In the genomic region with DNA sequence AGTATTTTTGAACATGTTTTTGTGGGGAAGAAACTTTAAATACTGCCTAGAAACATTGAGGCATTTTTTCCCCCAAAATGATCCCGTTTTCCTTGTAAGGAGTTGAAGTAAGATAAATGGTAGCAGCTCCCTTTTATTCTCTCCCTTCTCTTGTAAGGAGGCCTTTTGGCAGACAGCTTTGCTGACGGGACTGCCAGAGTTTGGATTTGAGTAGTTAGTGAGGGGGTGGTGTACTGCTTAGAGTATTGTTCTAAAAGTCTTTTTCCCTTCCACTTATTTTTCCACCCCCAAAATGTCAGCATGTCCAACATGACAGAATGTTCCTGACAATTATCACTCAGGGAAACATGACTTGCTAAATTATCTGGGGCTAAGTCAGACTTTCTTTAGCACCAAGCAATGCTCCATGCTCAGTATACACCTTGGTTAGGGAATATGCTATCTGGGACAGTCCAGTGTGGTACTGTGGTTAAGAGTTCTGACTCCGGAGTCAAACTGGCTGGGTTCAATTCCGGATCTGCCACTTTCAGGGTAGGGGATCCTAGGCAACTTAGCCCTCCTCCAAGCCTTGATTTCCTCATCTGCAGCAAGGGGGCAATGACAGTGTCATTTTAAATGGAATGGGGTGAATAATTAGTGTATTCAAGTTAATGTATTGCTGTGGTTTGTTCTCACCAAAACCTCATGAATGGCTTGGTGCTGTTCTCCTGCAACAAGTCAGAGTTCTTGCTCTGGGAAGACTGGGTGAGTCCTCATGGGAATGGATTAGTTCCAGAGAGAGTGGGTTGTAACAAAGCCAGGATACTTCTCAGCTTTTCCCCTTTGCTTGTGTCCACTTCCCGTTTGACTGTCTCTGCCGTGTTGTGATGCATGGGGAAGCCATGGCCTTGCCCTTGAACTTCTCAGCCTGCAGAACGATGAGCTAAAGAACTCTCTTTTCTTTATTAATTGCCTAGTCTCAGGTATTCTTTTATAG, we compare ENCODE assay signal across 11 cellular contexts.
DNase-seq lines count a peak whose midpoint lies in the region; ATAC-seq and TF ChIP-seq lines count a peak whose summit lies in the region.
"Had no signal": no experiment of that assay in that cellular context is flagged by ENCODE, and none has a peak within 500 bp of the region (broad histone marks: within the 10 kb centered on the region; RNA-seq: fewer than 3 reads in every experiment).

No MANE protein-coding gene starts in this region.

- no peak overlapping the region for H3K27ac Mint-ChIP-seq in immature natural killer cell
- H3K27ac Mint-ChIP-seq: effector memory CD8-positive, alpha-beta T cell had no signal

- peaks cover 0 to 1% (median 0%) of the 10 kb centered on the region in 3 donors for H3K27me3 Mint-ChIP-seq in immature natural killer cell (ENCODE audit: low read depth in 3 of 3)

- H3K27me3 ChIP-seq in esophagus muscularis mucosa (no peaks in the 10 kb centered on the region), muscle layer of duodenum (ENCODE audit: low read depth, low read length) (no peaks in the 10 kb centered on the region), upper lobe of right lung (no peaks in the 10 kb centered on the region)

- no peaks in the 10 kb centered on the region for H3K36me3 Mint-ChIP-seq in immature natural killer cell

- TF ChIP-seq EP300 in esophagus muscularis mucosa (IDR thresholded peaks at IDR 0.05) = no peak

- H3K4me1 Mint-ChIP-seq in immature natural killer cell = peaks cover 5 to 16% of the 10 kb centered on the region in 2 donors

- no peak overlapping the region for H3K4me3 ChIP-seq in esophagus muscularis mucosa
- no peak overlapping the region for H3K4me3 ChIP-seq in muscle layer of duodenum (ENCODE audit: low read depth in 1 of 2, low read length in 2 of 2)
- no peak overlapping the region for H3K4me3 ChIP-seq in upper lobe of right lung

- no peak overlapping the region for H3K4me3 Mint-ChIP-seq in immature natural killer cell
- H3K4me3 Mint-ChIP-seq: effector memory CD8-positive, alpha-beta T cell had no signal

- H3K36me3 ChIP-seq in esophagus muscularis mucosa = no peaks in the 10 kb centered on the region
- H3K36me3 ChIP-seq in muscle layer of duodenum (ENCODE audit: control insufficient read depth in 1 of 2, insufficient read depth in 2 of 2, low read length in 2 of 2) = no peaks in the 10 kb centered on the region
- H3K36me3 ChIP-seq in upper lobe of right lung = no peaks in the 10 kb centered on the region

- no peaks in the 10 kb centered on the region for H3K9me3 ChIP-seq in esophagus muscularis mucosa
- H3K9me3 ChIP-seq in muscle layer of duodenum (ENCODE audit: control insufficient read depth in 1 of 2, low read length in 2 of 2) = no peaks in the 10 kb centered on the region
- no peaks in the 10 kb centered on the region for H3K9me3 ChIP-seq in upper lobe of right lung

- intact Hi-C loops in esophagus muscularis mucosa (cut with DNase I) (no loop called here), upper lobe of right lung (cut with DNase I) (no loop called here)

- DNase-seq in SK-MEL-5 (ENCODE audit: low read depth, low spot score) = peak; percentile 73
- DNase-seq in esophagus muscularis mucosa (ENCODE audit: extremely low spot score) = no peak
- no peak for DNase-seq in upper lobe of right lung
- DNase-seq in immature natural killer cell = no peak
- no peak for DNase-seq in OCI-M2 (lab: John Stamatoyannopoulos, UW; ENCODE audit: unreplicated experiment)
- DNase-seq: activated CD4-positive, alpha-beta T cell treated with anti-CD3 and anti-CD28 coated beads, Interleukin-2, amount 50 U/mL, for 48 hours; activated naive CD4-positive, alpha-beta T cell treated with anti-CD3 and anti-CD28 coated beads, Interleukin-2, amount 50 U/mL, for 16 hours; effector memory CD8-positive, alpha-beta T cell; KG1 had no signal

- in situ Hi-C loops in SK-MEL-5 (cut with HindIII; ENCODE audit: low pct_unique_long_range_greater_than_20kb, low sequenced_read_pairs) = no loop called here

- peak overlapping the region; percentile 44 to 81 (median 76) for H3K27ac ChIP-seq in esophagus muscularis mucosa (replicated peaks in 1 of 4)
- H3K27ac ChIP-seq in muscle layer of duodenum (ENCODE audit: low read length) = peak overlapping the region; percentile 77
- peak overlapping the region; percentile 56 for H3K27ac ChIP-seq in upper lobe of right lung

- WGBS in esophagus muscularis mucosa = 42% methylated on average over 7 of the region's 7 CpGs

- TF ChIP-seq POLR2A in esophagus muscularis mucosa (IDR thresholded peaks at IDR 0.05; ENCODE audit: low read depth) = no peak

- ATAC-seq in upper lobe of right lung (no peak), HG02798 (IDR thresholded peaks at IDR 0.05; ENCODE audit: poor library complexity, unreplicated experiment) (no peak)
- ATAC-seq: effector memory CD8-positive, alpha-beta T cell had no signal

- H3K4me1 ChIP-seq in esophagus muscularis mucosa (peaks cover 61 to 88% (median 75%) of the 10 kb centered on the region in 4 donors), muscle layer of duodenum (ENCODE audit: control insufficient read depth in 1 of 2, insufficient read depth in 2 of 2, low read length in 2 of 2) (peaks cover 8 to 41% of the 10 kb centered on the region in 2 donors), upper lobe of right lung (peaks cover 41% of the 10 kb centered on the region)

- no peaks in the 10 kb centered on the region for H3K9me3 Mint-ChIP-seq in immature natural killer cell
- H3K9me3 Mint-ChIP-seq: effector memory CD8-positive, alpha-beta T cell had no signal

- TF ChIP-seq CTCF in esophagus muscularis mucosa (IDR thresholded peaks at IDR 0.05) = no peak
- TF ChIP-seq CTCF in upper lobe of right lung (IDR thresholded peaks at IDR 0.05) = no peak
